In genomic region chr14:55053018-55053417, GRCh38 we compare ENCODE assay signal across 1 cellular context.
A peak's percentile ranks its signal among the peaks of the same experiment; 100 is the strongest.
TF ChIP-seq lines count a peak whose summit lies in the region.

No MANE protein-coding gene starts in this region.

TF ChIP-seq in K562, 482 proteins besides CTCF, POLR2A, EP300 and RAD21:
- TF ChIP-seq MEF2A (IDR thresholded peaks at IDR 0.05; ENCODE audit: control insufficient read depth, low read depth, low read length) (peak; percentile 39; the same call in 1 of the 2 replicates), FOXJ2 (tag; IDR thresholded peaks at IDR 0.05) (no peak)
TF ChIP-seq in K562: peak in this region for 1.
